10 cellular contexts compared by ENCODE assay signal in the genomic region with DNA sequence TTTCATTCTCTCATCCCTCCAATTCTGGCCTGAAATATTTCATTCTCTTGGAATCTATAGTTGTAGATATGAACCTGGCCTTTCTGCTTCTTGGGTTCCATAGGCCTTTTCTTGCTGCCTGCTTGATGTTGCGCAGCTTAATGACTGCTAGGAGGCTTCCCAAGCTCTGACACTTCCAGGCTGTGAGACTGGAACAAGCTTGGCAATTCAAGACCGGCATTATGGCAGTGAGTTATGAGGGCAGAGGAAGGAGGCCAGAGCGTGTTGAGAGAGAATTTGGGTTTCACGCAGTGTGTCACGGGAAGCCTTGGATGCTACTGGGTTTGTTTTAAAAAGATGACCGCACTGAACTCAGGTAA. TPM values are rescaled to one million over a fixed set of nuclear protein-coding genes. Genes with fewer than 3 reads are reported as not detected.
DNase-seq lines count a peak whose midpoint lies in the region; ATAC-seq, FAIRE-seq and TF ChIP-seq lines count a peak whose summit lies in the region.
"Had no signal": no experiment of that assay in that cellular context is flagged by ENCODE, and none has a peak within 500 bp of the region (broad histone marks: within the 10 kb centered on the region; RNA-seq: fewer than 3 reads in every experiment).

No MANE protein-coding gene starts in this region.

- no peak overlapping the region for H4K5ac ChIP-seq in mesendoderm (ENCODE audit: low read length)

- H3K79me1 ChIP-seq in mesendoderm (ENCODE audit: low read length): peaks cover 13% of the 10 kb centered on the region

- no peak overlapping the region for H2BK5ac ChIP-seq in mesendoderm (ENCODE audit: low read length)

- peak overlapping the region; percentile 55 for H3K9ac ChIP-seq in mesendoderm (ENCODE audit: low read length)

- no peak overlapping the region for H2BK120ac ChIP-seq in mesendoderm (ENCODE audit: low read depth, low read length)

- TF ChIP-seq CTCF in left ventricle myocardium inferior (IDR thresholded peaks at IDR 0.05; ENCODE audit: borderline replicate concordance) (no peak), breast epithelium (IDR thresholded peaks at IDR 0.05) (no peak)

- no peak overlapping the region for H3K4ac ChIP-seq in mesendoderm (ENCODE audit: low read depth, low read length)

- no peaks in the 10 kb centered on the region for H3K27me3 ChIP-seq in left ventricle myocardium inferior (ENCODE audit: low read depth)
- H3K27me3 ChIP-seq in breast epithelium: no peaks in the 10 kb centered on the region
- no peaks in the 10 kb centered on the region for H3K27me3 ChIP-seq in mesendoderm (ENCODE audit: insufficient read depth, low read length, poor library complexity)

- peaks cover 22% of the 10 kb centered on the region for H3K36me3 ChIP-seq in left ventricle myocardium inferior
- H3K36me3 ChIP-seq in breast epithelium: no peaks in the 10 kb centered on the region
- H3K36me3 ChIP-seq in mesendoderm (ENCODE audit: control insufficient read depth, insufficient read depth, low read length): peaks cover 5% of the 10 kb centered on the region

- intact Hi-C loops in left ventricle myocardium inferior (cut with micrococcal nuclease) (no loop called here), left ventricle myocardium superior (cut with micrococcal nuclease) (no loop called here), breast epithelium (cut with DNase I; ENCODE audit: low total_unique reads) (loop anchor here (10.0 kb wide), 1 partner anchor 81 kb away; a partner anchor contains a TSS)

- H3K9me3 ChIP-seq in left ventricle myocardium inferior (replicated peaks) (no peaks in the 10 kb centered on the region), breast epithelium (no peaks in the 10 kb centered on the region)

- H4K8ac ChIP-seq in mesendoderm (ENCODE audit: low read depth, low read length): no peak overlapping the region

- peak overlapping the region; percentile 60 for H3K56ac ChIP-seq in mesendoderm (ENCODE audit: low read length)

- no peak for TF ChIP-seq POLR2A in breast epithelium (IDR thresholded peaks at IDR 0.05)

- peaks cover 18% of the 10 kb centered on the region for H3K79me2 ChIP-seq in mesendoderm (ENCODE audit: control insufficient read depth, insufficient read depth, low read length)

- H3K4me3 ChIP-seq in left ventricle myocardium inferior: peak overlapping the region; percentile 76
- H3K4me3 ChIP-seq in breast epithelium: peak overlapping the region; percentile 65 to 85 (median 66)
- no peak overlapping the region for H3K4me3 ChIP-seq in mesendoderm (ENCODE audit: low read length)

- H3K23ac ChIP-seq in mesendoderm (ENCODE audit: low read length): peak overlapping the region; percentile 89

- no peak for FAIRE-seq in urothelium cell line (lab: Jason Lieb, UNC)
- FAIRE-seq: G401.6 had no signal

- peak overlapping the region; percentile 96 for H3K4me2 ChIP-seq in mesendoderm (ENCODE audit: low read length)

- H2AK5ac ChIP-seq in mesendoderm (ENCODE audit: low read length): no peak overlapping the region

- peaks cover 51% of the 10 kb centered on the region for H3K4me1 ChIP-seq in left ventricle myocardium inferior
- H3K4me1 ChIP-seq in breast epithelium: peaks cover 7 to 20% of the 10 kb centered on the region in 2 donors
- H3K4me1 ChIP-seq in mesendoderm (ENCODE audit: control insufficient read depth, low read depth, low read length): peaks cover 8% of the 10 kb centered on the region

- H2BK15ac ChIP-seq in mesendoderm (replicated peaks; ENCODE audit: low read depth): no peak overlapping the region

- peak overlapping the region; percentile 86 for H3K27ac ChIP-seq in left ventricle myocardium inferior (replicated peaks)
- H3K27ac ChIP-seq in breast epithelium: peak overlapping the region; percentile 63 to 91
- H3K27ac ChIP-seq in mesendoderm (ENCODE audit: low read depth, low read length): no peak overlapping the region

- WGBS in mesendoderm (ENCODE audit: extremely low coverage, insufficient coverage, low lambda C conversion rate): no CpG with 5 or more reads among the region's 6 CpGs

- no peak for DNase-seq in left ventricle myocardium inferior
- DNase-seq in left ventricle myocardium superior: no peak
- no peak for DNase-seq in breast epithelium (ENCODE audit: low spot score in 2 of 2)
- DNase-seq in mesendoderm: no peak
- no peak for DNase-seq in hippocampal formation (lab: John Stamatoyannopoulos, UW)
- no peak for DNase-seq in urothelium cell line (ENCODE audit: low spot score)
- DNase-seq in glomerular visceral epithelial cell (ENCODE audit: extremely low spot score): no peak

- no peak for ATAC-seq in left ventricle myocardium superior
- no peak for ATAC-seq in GM21576 (IDR thresholded peaks at IDR 0.05; ENCODE audit: unreplicated experiment)

- H3K18ac ChIP-seq in mesendoderm (ENCODE audit: low read length): no peak overlapping the region

RNA-seq across cellular contexts. Expression of a gene that starts 0.9 kb away (rescaled TPM):
- total RNA-seq in left ventricle myocardium inferior: 42.8 TPM
- 47.3 TPM for total RNA-seq in left ventricle myocardium superior
- total RNA-seq in breast epithelium: 10 to 100 TPM; 31.1 to 37.9 (median 37.0) TPM
- 17.5 TPM for polyA plus RNA-seq in mesendoderm (2013, experiment 1 of 2)
- 17.4 TPM for polyA plus RNA-seq in mesendoderm (2013, experiment 2 of 2)

RNA-seq across cellular contexts. Expression of a gene that starts 28.9 kb away (rescaled TPM):
- total RNA-seq in left ventricle myocardium inferior (72.0 TPM), left ventricle myocardium superior (78.0 TPM), breast epithelium (100 to 1,000 TPM in 1 of 3 donors, 10 to 100 TPM in 2; 75.1 to 146 (median 84.2) TPM)
- polyA plus RNA-seq in mesendoderm (2013, experiment 1 of 2): 68.0 TPM
- 67.4 TPM for polyA plus RNA-seq in mesendoderm (2013, experiment 2 of 2)

RNA-seq across cellular contexts. Expression of a gene that starts 32.7 kb away (rescaled TPM):
- not detected for total RNA-seq in left ventricle myocardium inferior
- total RNA-seq in left ventricle myocardium superior: not detected
- not detected for total RNA-seq in breast epithelium
- not detected for polyA plus RNA-seq in mesendoderm (2013, experiment 1 of 2)
- polyA plus RNA-seq in mesendoderm (2013, experiment 2 of 2): not detected
- total RNA-seq: T-helper 2 cell treated with Interferon-gamma antibody and Interleukin-4, amounts not matched to agents 100 ng/mL and 5 ng/mL, for 36 hours had no signal
